Comparison of ENCODE assay signal across 8 cellular contexts in genomic region chr3:51099794-51100542, GRCh38.
DNase-seq lines count a peak whose midpoint lies in the region; ATAC-seq and TF ChIP-seq lines count a peak whose summit lies in the region.

No MANE protein-coding gene starts in this region.

- intact Hi-C loops in activated CD8-positive, alpha-beta T cell treated with anti-CD3 and anti-CD28 coated beads for 36 hours (cut with micrococcal nuclease) = no loop called here
- intact Hi-C loops in right cardiac atrium (cut with DNase I) = loop anchor here in 1 of 4 donors (10.0 kb wide), 1 partner anchor 265 kb away; no protein-coding TSS in a partner anchor
- intact Hi-C loops in spleen (cut with DNase I; ENCODE audit: low total_unique reads) = no loop called here

- ATAC-seq in activated CD8-positive, alpha-beta T cell treated with anti-CD3 and anti-CD28 coated beads for 36 hours = no peak
- peak; percentile 52 to 69 for ATAC-seq in right cardiac atrium
- no peak for ATAC-seq in HG03175 (IDR thresholded peaks at IDR 0.05; ENCODE audit: unreplicated experiment)
- ATAC-seq in HG03108 (IDR thresholded peaks at IDR 0.05; ENCODE audit: unreplicated experiment) = no peak

- TF ChIP-seq CTCF in NB4 (IDR thresholded peaks at IDR 0.05; ENCODE audit: low read depth, low read length) (peak; percentile 85), spleen (IDR thresholded peaks at IDR 0.05 in 8 of 11, conservative IDR thresholded peaks at IDR 0.05 in 3 of 11) (peak in 10 of 11 experiments; percentile 10 to 66 (median 44))
- peak; percentile 38 for TF ChIP-seq CTCF in activated CD8-positive, alpha-beta T cell treated with anti-CD3 and anti-CD28 coated beads for 36 hours (IDR thresholded peaks at IDR 0.05)

- CTCF ChIA-PET in activated CD8-positive, alpha-beta T cell treated with anti-CD3 and anti-CD28 coated beads for 36 hours (lab: Charles Lee) = interaction anchor here (1.1 to 2.6 kb wide), 8 partner anchors 11 to 484 kb away, joined by 3 to 9 read pairs (median 3); no protein-coding TSS in a partner anchor

- H3K27ac Mint-ChIP-seq in activated CD8-positive, alpha-beta T cell treated with anti-CD3 and anti-CD28 coated beads for 36 hours = no peak overlapping the region

- H3K4me1 ChIP-seq in right cardiac atrium (ENCODE audit: control insufficient read depth, insufficient read depth, low read length) (no peaks in the 10 kb centered on the region), spleen (no peaks in the 10 kb centered on the region)

- H3K9me3 Mint-ChIP-seq in activated CD8-positive, alpha-beta T cell treated with anti-CD3 and anti-CD28 coated beads for 36 hours = peaks cover 8% of the 10 kb centered on the region

- DNase-seq in stimulated activated CD4-positive, alpha-beta T cell treated with anti-CD3 and anti-CD28 coated beads, Interleukin-12 subunit alpha, Interleukin-12 subunit beta, amount 100 ng/mL, for 48 hours (ENCODE audit: low read depth in 2 of 3, low spot score in 1 of 3) = peak in 2 of 3 donors; percentile 3 to 12
- no peak for DNase-seq in stimulated activated CD4-positive, alpha-beta T cell treated with anti-CD3 and anti-CD28 coated beads, Interleukin-4, amount 100 ng/mL, for 1 hour
- DNase-seq in NB4 (ENCODE audit: low read depth) (peak; percentile 45), right cardiac atrium (peak in 1 of 3 donors; percentile 67), spleen (no peak)
- peak; percentile 33 for DNase-seq in activated CD8-positive, alpha-beta T cell treated with anti-CD3 and anti-CD28 coated beads for 36 hours

- peaks cover 7% of the 10 kb centered on the region for H3K36me3 Mint-ChIP-seq in activated CD8-positive, alpha-beta T cell treated with anti-CD3 and anti-CD28 coated beads for 36 hours (ENCODE audit: low read depth)

- no peak overlapping the region for H3K4me3 Mint-ChIP-seq in activated CD8-positive, alpha-beta T cell treated with anti-CD3 and anti-CD28 coated beads for 36 hours

- peaks cover 7% of the 10 kb centered on the region for H3K4me1 Mint-ChIP-seq in activated CD8-positive, alpha-beta T cell treated with anti-CD3 and anti-CD28 coated beads for 36 hours (ENCODE audit: low read depth)

- no peaks in the 10 kb centered on the region for H3K9me3 ChIP-seq in right cardiac atrium (ENCODE audit: control insufficient read depth, low read length)
- H3K9me3 ChIP-seq in spleen = peaks cover 0 to 4% (median 0%) of the 10 kb centered on the region in 8 donors

- H3K36me3 ChIP-seq in spleen = no peaks in the 10 kb centered on the region

- no peak overlapping the region for H3K27ac ChIP-seq in right cardiac atrium (ENCODE audit: low read length)
- no peak overlapping the region for H3K27ac ChIP-seq in spleen

- H3K27me3 ChIP-seq in right cardiac atrium (ENCODE audit: control insufficient read depth, insufficient read depth) (no peaks in the 10 kb centered on the region), spleen (replicated peaks in 1 of 7) (peaks cover 0 to 25% (median 0%) of the 10 kb centered on the region in 7 donors)

- no peak overlapping the region for H3K4me3 ChIP-seq in NB4 (ENCODE audit: low read depth, low read length)
- no peak overlapping the region for H3K4me3 ChIP-seq in right cardiac atrium (ENCODE audit: low read length)
- no peak overlapping the region for H3K4me3 ChIP-seq in spleen

- POLR2A ChIA-PET in activated CD8-positive, alpha-beta T cell treated with anti-CD3 and anti-CD28 coated beads for 36 hours (lab: Charles Lee) = no interaction called here

- no peak for TF ChIP-seq POLR2A in NB4 (IDR thresholded peaks at IDR 0.05; ENCODE audit: extremely low read depth, insufficient read length)
- no peak for TF ChIP-seq POLR2A in spleen (IDR thresholded peaks at IDR 0.05)

- WGBS in right cardiac atrium = 49% methylated on average over 3 of the region's 3 CpGs
- 70 to 81% (median 74%) methylated on average over 3 of the region's 3 CpGs for WGBS in spleen, 5 donors

- H3K27me3 Mint-ChIP-seq in activated CD8-positive, alpha-beta T cell treated with anti-CD3 and anti-CD28 coated beads for 36 hours = no peaks in the 10 kb centered on the region

Comparison
In these comparisons a context has a peak if more than half of its experiments do, and no peak if none do; other contexts are left out.
1. DNase-seq: peak in stimulated activated CD4-positive, alpha-beta T cell treated with anti-CD3 and anti-CD28 coated beads, Interleukin-12 subunit alpha, Interleukin-12 subunit beta, amount 100 ng/mL, for 48 hours (2 of 3), NB4 (single experiment) and activated CD8-positive, alpha-beta T cell treated with anti-CD3 and anti-CD28 coated beads for 36 hours (single experiment); none in stimulated activated CD4-positive, alpha-beta T cell treated with anti-CD3 and anti-CD28 coated beads, Interleukin-4, amount 100 ng/mL, for 1 hour (single experiment) and spleen (single experiment).
2. ATAC-seq: peak in right cardiac atrium (2 of 2); none in activated CD8-positive, alpha-beta T cell treated with anti-CD3 and anti-CD28 coated beads for 36 hours (single experiment), HG03175 (single experiment) and HG03108 (single experiment).
3. Peak in every context shown above with its lines, with median percentiles within 50 percentile points of each other: CTCF ChIP-seq.